In genomic region chr1:81558291-81559076, GRCh38 we compare ENCODE assay signal across 21 cellular contexts.
"Had no signal": no experiment of that assay in that cellular context is flagged by ENCODE, and none has a peak within 500 bp of the region (broad histone marks: within the 10 kb centered on the region; RNA-seq: fewer than 3 reads in every experiment).

No MANE protein-coding gene starts in this region.

- H3K4me1 ChIP-seq: colonic mucosa, left lung, lower lobe of right lung, stomach, transverse colon had no signal

- H3K4me2 ChIP-seq: hepatocyte had no signal

- H3K27ac ChIP-seq: colonic mucosa, hepatocyte, left lung, lower lobe of right lung, neutrophil, stomach, thoracic aorta, transverse colon had no signal

- DNase-seq: cerebellar nuclear complex; colonic mucosa; dermis blood vessel endothelial cell; erythroblast; foreskin melanocyte; head of caudate nucleus; kidney glomerular epithelial cell; left lung; lower lobe of right lung; mesenchymal stem cell; naive thymus-derived CD4-positive, alpha-beta T cell; posterior cingulate gyrus; stimulated activated naive CD4-positive, alpha-beta T cell; stomach; substantia nigra; transverse colon had no signal

- H3K9me3 ChIP-seq: colonic mucosa, left lung, lower lobe of right lung, neutrophil, stomach, thoracic aorta, transverse colon had no signal

- H3K36me3 ChIP-seq: colonic mucosa, left lung, lower lobe of right lung, neutrophil, stomach, thoracic aorta, transverse colon had no signal

- H3K4me3 ChIP-seq: colonic mucosa, hepatocyte, left lung, lower lobe of right lung, stomach, thoracic aorta, transverse colon had no signal

- FAIRE-seq: islet of Langerhans had no signal

- H2AFZ ChIP-seq: hepatocyte had no signal

- H3K79me2 ChIP-seq: hepatocyte had no signal

- ATAC-seq: left lung; lower lobe of right lung; naive thymus-derived CD4-positive, alpha-beta T cell; sciatic nerve had no signal

- H3K27me3 ChIP-seq: colonic mucosa, hepatocyte, left lung, neutrophil, stomach, transverse colon had no signal
